ENCODE assay signal across 1 cellular context in the genomic region with DNA sequence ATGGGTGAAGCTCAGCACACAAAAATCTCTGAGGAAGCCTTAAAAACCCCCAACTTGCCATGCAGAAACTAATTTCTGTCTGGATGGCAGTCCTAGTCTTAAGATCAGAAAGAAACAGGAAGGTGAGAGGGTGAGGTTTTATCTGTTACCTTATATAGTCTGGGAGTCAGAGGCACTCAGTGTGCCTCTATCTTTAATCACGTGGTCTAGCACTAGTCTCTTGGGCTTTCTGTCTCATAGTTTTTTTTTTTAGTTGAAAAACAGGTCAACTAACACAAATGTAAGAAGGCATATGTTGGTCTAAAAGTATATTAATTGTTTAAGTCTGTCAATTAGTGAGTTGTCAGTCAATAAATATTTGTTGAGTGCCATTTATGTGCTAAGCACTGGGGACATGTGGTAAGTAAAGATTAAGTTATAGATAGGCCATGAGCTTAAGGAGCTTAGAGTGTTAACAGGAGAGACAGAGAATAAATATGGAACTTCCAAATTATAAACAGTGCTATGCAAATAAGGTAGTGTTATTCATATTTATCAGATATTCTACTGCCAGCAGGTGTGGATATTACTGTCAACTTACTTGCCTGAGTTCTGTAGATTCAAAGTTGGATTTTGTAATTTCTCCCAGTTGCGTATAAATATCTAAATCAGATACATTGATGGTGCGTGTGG.
TF ChIP-seq lines count a peak whose summit lies in the region.

No MANE protein-coding gene starts in this region.

TF ChIP-seq in K562, 482 proteins besides CTCF, POLR2A, EP300 and RAD21 (continued from another document):
- TF ChIP-seq, protein P1, sequence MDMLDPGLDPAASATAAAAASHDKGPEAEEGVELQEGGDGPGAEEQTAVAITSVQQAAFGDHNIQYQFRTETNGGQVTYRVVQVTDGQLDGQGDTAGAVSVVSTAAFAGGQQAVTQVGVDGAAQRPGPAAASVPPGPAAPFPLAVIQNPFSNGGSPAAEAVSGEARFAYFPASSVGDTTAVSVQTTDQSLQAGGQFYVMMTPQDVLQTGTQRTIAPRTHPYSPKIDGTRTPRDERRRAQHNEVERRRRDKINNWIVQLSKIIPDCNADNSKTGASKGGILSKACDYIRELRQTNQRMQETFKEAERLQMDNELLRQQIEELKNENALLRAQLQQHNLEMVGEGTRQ (CRISPR knock-in tag; IDR thresholded peaks at IDR 0.05), result peak; percentile 22; the same call in 1 of the 2 replicates
- TF ChIP-seq, protein P2, sequence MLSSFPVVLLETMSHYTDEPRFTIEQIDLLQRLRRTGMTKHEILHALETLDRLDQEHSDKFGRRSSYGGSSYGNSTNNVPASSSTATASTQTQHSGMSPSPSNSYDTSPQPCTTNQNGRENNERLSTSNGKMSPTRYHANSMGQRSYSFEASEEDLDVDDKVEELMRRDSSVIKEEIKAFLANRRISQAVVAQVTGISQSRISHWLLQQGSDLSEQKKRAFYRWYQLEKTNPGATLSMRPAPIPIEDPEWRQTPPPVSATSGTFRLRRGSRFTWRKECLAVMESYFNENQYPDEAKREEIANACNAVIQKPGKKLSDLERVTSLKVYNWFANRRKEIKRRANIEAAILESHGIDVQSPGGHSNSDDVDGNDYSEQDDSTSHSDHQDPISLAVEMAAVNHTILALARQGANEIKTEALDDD (IDR thresholded peaks at IDR 0.05), result peak; percentile 12; the same call in 1 of the 2 replicates
- TF ChIP-seq, protein P3, sequence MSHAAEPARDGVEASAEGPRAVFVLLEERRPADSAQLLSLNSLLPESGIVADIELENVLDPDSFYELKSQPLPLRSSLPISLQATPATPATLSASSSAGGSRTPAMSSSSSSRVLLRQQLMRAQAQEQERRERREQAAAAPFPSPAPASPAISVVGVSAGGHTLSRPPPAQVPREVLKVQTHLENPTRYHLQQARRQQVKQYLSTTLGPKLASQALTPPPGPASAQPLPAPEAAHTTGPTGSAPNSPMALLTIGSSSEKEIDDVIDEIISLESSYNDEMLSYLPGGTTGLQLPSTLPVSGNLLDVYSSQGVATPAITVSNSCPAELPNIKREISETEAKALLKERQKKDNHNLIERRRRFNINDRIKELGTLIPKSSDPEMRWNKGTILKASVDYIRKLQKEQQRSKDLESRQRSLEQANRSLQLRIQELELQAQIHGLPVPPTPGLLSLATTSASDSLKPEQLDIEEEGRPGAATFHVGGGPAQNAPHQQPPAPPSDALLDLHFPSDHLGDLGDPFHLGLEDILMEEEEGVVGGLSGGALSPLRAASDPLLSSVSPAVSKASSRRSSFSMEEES (CRISPR knock-in tag; IDR thresholded peaks at IDR 0.05), result peak; percentile 89
- no peak for TF ChIP-seq KDM4B (IDR thresholded peaks at IDR 0.05; ENCODE audit: borderline replicate concordance in 2 of 2, low read depth in 1 of 2)
- TF ChIP-seq ATF7 (IDR thresholded peaks at IDR 0.05), result no peak
